8 cellular contexts compared by ENCODE assay signal in genomic region chr16:48317614-48318013, GRCh38.
DNase-seq lines count a peak whose midpoint lies in the region; ATAC-seq and TF ChIP-seq lines count a peak whose summit lies in the region.

No MANE protein-coding gene starts in this region.

- peaks cover 5% of the 10 kb centered on the region for H3K4me1 ChIP-seq in PC-3 (ENCODE audit: insufficient read depth, low read length)

- H3K36me3 ChIP-seq in PC-3 (ENCODE audit: low read depth, low read length) = no peaks in the 10 kb centered on the region

- no peaks in the 10 kb centered on the region for H3K9me2 ChIP-seq in PC-3 (replicated peaks; ENCODE audit: low read length)

- H3K27me3 ChIP-seq in PC-3 (ENCODE audit: low read length) = no peaks in the 10 kb centered on the region

- DNase-seq in activated naive CD4-positive, alpha-beta T cell treated with anti-CD3 and anti-CD28 coated beads, Interleukin-2, amount 10 ng/mL, durations not matched to agents 7 days and 5 days = no peak
- DNase-seq in activated naive CD4-positive, alpha-beta T cell treated with Interleukin-2 at 50 U/mL for 16 hours = no peak
- peak; percentile 65 for DNase-seq in PC-3
- DNase-seq in choroid plexus epithelial cell (ENCODE audit: low read depth) = peak; percentile 87
- no peak for DNase-seq in stimulated activated naive B cell treated with anti-CD40 and anti-IgM and Interleukin-4, amounts not matched to agents 10 μg/mL and 1 μg/mL and 100 μg/mL, for 72 hours
- no peak for DNase-seq in NCI-H524 treated with DMSO at 0.1 percent for 48 hours (lab: John Stamatoyannopoulos, UW)
- no peak for DNase-seq in DMS 273 treated with DMSO at 0.1 percent for 48 hours (lab: John Stamatoyannopoulos, UW)
- no peak for DNase-seq in NCI-H2196 (lab: John Stamatoyannopoulos, UW; ENCODE audit: unreplicated experiment)

- no peak overlapping the region for H3K4me2 ChIP-seq in PC-3 (ENCODE audit: low read length)

- H3K9me3 Mint-ChIP-seq in activated naive CD4-positive, alpha-beta T cell treated with anti-CD3 and anti-CD28 coated beads, Interleukin-2, amount 10 ng/mL, durations not matched to agents 7 days and 5 days = peaks cover 8% of the 10 kb centered on the region
- peaks cover under 1 to 8% of the 10 kb centered on the region in 2 donors for H3K9me3 Mint-ChIP-seq in stimulated activated naive B cell treated with anti-CD40 and anti-IgM and Interleukin-4, amounts not matched to agents 10 μg/mL and 1 μg/mL and 100 μg/mL, for 72 hours

- peaks cover 38% of the 10 kb centered on the region for H3K4me1 Mint-ChIP-seq in activated naive CD4-positive, alpha-beta T cell treated with anti-CD3 and anti-CD28 coated beads, Interleukin-2, amount 10 ng/mL, durations not matched to agents 7 days and 5 days
- peaks cover 11 to 18% of the 10 kb centered on the region in 2 donors for H3K4me1 Mint-ChIP-seq in stimulated activated naive B cell treated with anti-CD40 and anti-IgM and Interleukin-4, amounts not matched to agents 10 μg/mL and 1 μg/mL and 100 μg/mL, for 72 hours

- peaks cover 5% of the 10 kb centered on the region for H3F3A ChIP-seq in PC-3 (ENCODE audit: low read length, unreplicated experiment)

- ATAC-seq in PC-3 = peak; percentile 83
- peak; percentile 85 to 93 for ATAC-seq in stimulated activated naive B cell treated with anti-CD40 and anti-IgM and Interleukin-4, amounts not matched to agents 10 μg/mL and 1 μg/mL and 100 μg/mL, for 72 hours (replicated peaks)

- peak overlapping the region; percentile 1 for H3K4me3 Mint-ChIP-seq in activated naive CD4-positive, alpha-beta T cell treated with anti-CD3 and anti-CD28 coated beads, Interleukin-2, amount 10 ng/mL, durations not matched to agents 7 days and 5 days
- H3K4me3 Mint-ChIP-seq in stimulated activated naive B cell treated with anti-CD40 and anti-IgM and Interleukin-4, amounts not matched to agents 10 μg/mL and 1 μg/mL and 100 μg/mL, for 72 hours = peak overlapping the region in 1 of 2 donors; percentile 29

- H3K27ac ChIP-seq in PC-3 (ENCODE audit: low read length) = no peak overlapping the region

- no peaks in the 10 kb centered on the region for H4K20me1 ChIP-seq in PC-3 (ENCODE audit: low read length)

- intact Hi-C loops in PC-3 (cut with micrococcal nuclease) = loop anchor here (5.0 kb wide), 1 partner anchor 85 kb away; no protein-coding TSS in a partner anchor

- peak overlapping the region; percentile 94 for H3K27ac Mint-ChIP-seq in activated naive CD4-positive, alpha-beta T cell treated with anti-CD3 and anti-CD28 coated beads, Interleukin-2, amount 10 ng/mL, durations not matched to agents 7 days and 5 days
- H3K27ac Mint-ChIP-seq in stimulated activated naive B cell treated with anti-CD40 and anti-IgM and Interleukin-4, amounts not matched to agents 10 μg/mL and 1 μg/mL and 100 μg/mL, for 72 hours = peak overlapping the region; percentile 69

- POLR2A ChIA-PET in PC-3 (lab: Charles Lee; ENCODE audit: unreplicated experiment) = no interaction called here

- BruUV-seq in PC-3 (replicated peaks; lab: Mats Ljungman, UMichigan) = no TSS peak

- H3K27me3 Mint-ChIP-seq in activated naive CD4-positive, alpha-beta T cell treated with anti-CD3 and anti-CD28 coated beads, Interleukin-2, amount 10 ng/mL, durations not matched to agents 7 days and 5 days = no peaks in the 10 kb centered on the region
- H3K27me3 Mint-ChIP-seq in stimulated activated naive B cell treated with anti-CD40 and anti-IgM and Interleukin-4, amounts not matched to agents 10 μg/mL and 1 μg/mL and 100 μg/mL, for 72 hours = no peaks in the 10 kb centered on the region

- peaks cover 47% of the 10 kb centered on the region for H3K36me3 Mint-ChIP-seq in activated naive CD4-positive, alpha-beta T cell treated with anti-CD3 and anti-CD28 coated beads, Interleukin-2, amount 10 ng/mL, durations not matched to agents 7 days and 5 days
- peaks cover 33 to 50% of the 10 kb centered on the region in 2 donors for H3K36me3 Mint-ChIP-seq in stimulated activated naive B cell treated with anti-CD40 and anti-IgM and Interleukin-4, amounts not matched to agents 10 μg/mL and 1 μg/mL and 100 μg/mL, for 72 hours

- no peaks in the 10 kb centered on the region for H3K9me3 ChIP-seq in PC-3 (ENCODE audit: low read length)

- no peak overlapping the region for H3K9ac ChIP-seq in PC-3 (ENCODE audit: low read length)

- no peak overlapping the region for H2AFZ ChIP-seq in PC-3 (ENCODE audit: low read length)

- H3K79me2 ChIP-seq in PC-3 (ENCODE audit: low read length) = no peaks in the 10 kb centered on the region

- peak; percentile 57 for TF ChIP-seq CTCF in PC-3 (conservative IDR thresholded peaks at IDR 0.05; ENCODE audit: low read depth, low read length)
- peak; percentile 28 for TF ChIP-seq CTCF in choroid plexus epithelial cell (conservative IDR thresholded peaks at IDR 0.05; ENCODE audit: low read depth, low read length)

- H3K4me3 ChIP-seq in PC-3 (ENCODE audit: low read length) (no peak overlapping the region), choroid plexus epithelial cell (ENCODE audit: low read depth, low read length) (no peak overlapping the region)

- CTCF ChIA-PET in activated naive CD4-positive, alpha-beta T cell treated with anti-CD3 and anti-CD28 coated beads, Interleukin-2, amount 10 ng/mL, durations not matched to agents 7 days and 5 days (lab: Charles Lee) = interaction anchor here (0.7 to 1.8 kb wide), 2 partner anchors 11 to 306 kb away, joined by 3 to 8 read pairs; no protein-coding TSS in a partner anchor
- CTCF ChIA-PET in PC-3 (lab: Charles Lee) = interaction anchor here (0.5 to 1.7 kb wide), 2 partner anchors 145 to 152 kb away, joined by 6 to 7 read pairs; no protein-coding TSS in a partner anchor

Comparison
In these comparisons a context has a peak if more than half of its experiments do, and no peak if none do; other contexts are left out.
1. DNase-seq: peak in PC-3 (single experiment) and choroid plexus epithelial cell (single experiment); none in activated naive CD4-positive, alpha-beta T cell treated with anti-CD3 and anti-CD28 coated beads, Interleukin-2, amount 10 ng/mL, durations not matched to agents 7 days and 5 days (single experiment), activated naive CD4-positive, alpha-beta T cell treated with Interleukin-2 at 50 U/mL for 16 hours (single experiment), stimulated activated naive B cell treated with anti-CD40 and anti-IgM and Interleukin-4, amounts not matched to agents 10 μg/mL and 1 μg/mL and 100 μg/mL, for 72 hours (single experiment), NCI-H524 treated with DMSO at 0.1 percent for 48 hours (single experiment), DMS 273 treated with DMSO at 0.1 percent for 48 hours (single experiment) and NCI-H2196 (single experiment).